In the genomic region with DNA sequence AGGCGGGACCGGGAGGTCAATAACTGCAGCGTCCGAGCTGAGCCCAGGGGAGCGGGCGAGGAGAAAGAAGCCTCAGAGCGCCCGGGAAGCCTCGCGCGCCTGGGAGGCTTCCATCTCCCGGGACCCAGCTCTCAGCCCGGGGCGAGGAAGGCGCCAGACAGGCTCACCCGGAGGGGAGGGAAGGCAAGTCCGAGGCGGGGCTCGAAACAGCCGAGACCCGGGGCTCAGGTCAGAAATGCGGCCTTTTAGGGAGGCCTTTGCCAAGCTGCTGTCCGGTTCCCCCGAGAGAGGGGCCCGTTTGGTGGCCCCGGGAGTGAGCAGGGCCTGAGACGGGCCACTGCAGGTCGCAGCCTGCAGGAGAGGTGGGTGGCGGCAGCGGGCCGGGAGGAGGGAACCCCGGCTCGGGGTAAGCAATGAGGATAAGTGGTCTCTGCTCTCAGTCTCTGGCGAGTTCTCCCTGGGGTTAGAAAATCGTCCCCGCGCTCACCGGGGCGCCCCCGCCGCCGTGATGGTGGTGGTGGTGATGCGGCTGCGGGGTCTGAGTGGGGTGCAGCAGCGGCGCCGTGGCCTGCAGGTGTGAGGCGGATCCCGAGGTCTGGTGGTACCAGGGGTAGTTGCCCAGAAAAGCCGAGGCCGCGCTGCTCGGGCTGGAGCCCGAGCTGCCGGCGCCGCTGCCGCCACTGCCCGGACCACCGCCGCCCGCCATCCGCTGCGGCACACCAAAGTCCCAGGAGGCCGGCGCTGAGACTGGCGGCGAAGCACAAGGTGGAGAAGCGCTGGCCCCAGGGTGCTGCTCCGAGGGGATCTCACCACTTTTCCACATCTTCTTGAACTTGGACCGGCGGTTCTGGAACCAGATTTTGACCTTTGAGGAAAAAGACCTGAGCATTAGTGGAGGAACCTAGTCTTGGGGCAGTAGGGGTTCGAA, we compare ENCODE assay signal across 10 cellular contexts. TPM values are rescaled to one million over a fixed set of nuclear protein-coding genes. Genes with fewer than 3 reads are reported as not detected.
DNase-seq lines count a peak whose midpoint lies in the region; ATAC-seq and TF ChIP-seq lines count a peak whose summit lies in the region.
"Had no signal": no experiment of that assay in that cellular context is flagged by ENCODE, and none has a peak within 500 bp of the region (broad histone marks: within the 10 kb centered on the region; RNA-seq: fewer than 3 reads in every experiment).

No MANE protein-coding gene starts in this region.

- H3K9me3 ChIP-seq in neuron (ENCODE audit: low read length), result no peaks in the 10 kb centered on the region

- peak overlapping the region; percentile 91 for H3K4me3 Mint-ChIP-seq in chondrocyte (ENCODE audit: unreplicated experiment)

- H3K27me3 ChIP-seq in neuron (ENCODE audit: insufficient read depth, low read length), result peaks cover 70% of the 10 kb centered on the region

- no peak for TF ChIP-seq CTCF in chondrocyte (IDR thresholded peaks at IDR 0.05)

- H3K9me3 Mint-ChIP-seq in chondrocyte (ENCODE audit: low read depth), result no peaks in the 10 kb centered on the region

- DNase-seq in DMS53 (lab: John Stamatoyannopoulos, UW), result peak; percentile 61
- DNase-seq in DMS53 treated with DMSO at 0.1 percent for 48 hours (lab: John Stamatoyannopoulos, UW; ENCODE audit: unreplicated experiment), result no peak
- peak; percentile 76 for DNase-seq in HuH-7.5 (ENCODE audit: low spot score)
- DNase-seq in chondrocyte (ENCODE audit: low spot score), result no peak
- DNase-seq in cerebellar nuclear complex (lab: John Stamatoyannopoulos, UW), result no peak
- DNase-seq in NOMO-1 (lab: John Stamatoyannopoulos, UW; ENCODE audit: unreplicated experiment in 2 of 2), result no peak
- DNase-seq: NCI-H524 treated with DMSO at 0.1 percent for 48 hours had no signal

- H3K4me3 ChIP-seq in neuron (ENCODE audit: low read length), result peak overlapping the region; percentile 3

- H3K4me1 ChIP-seq in neuron (ENCODE audit: insufficient read depth, low read length), result peaks cover 61% of the 10 kb centered on the region

- peak overlapping the region; percentile 94 for H3K27ac Mint-ChIP-seq in chondrocyte (ENCODE audit: unreplicated experiment)

- H3K4me1 Mint-ChIP-seq in chondrocyte (ENCODE audit: low read depth), result peaks cover 62% of the 10 kb centered on the region

- H3K36me3 Mint-ChIP-seq in chondrocyte (ENCODE audit: low read depth), result peaks cover 7% of the 10 kb centered on the region

- no peaks in the 10 kb centered on the region for H3K36me3 ChIP-seq in neuron (ENCODE audit: insufficient read depth, low read length)

- no peak overlapping the region for H2AFZ ChIP-seq in neuron (ENCODE audit: low read depth, low read length)
- H2AFZ ChIP-seq: parathyroid adenoma had no signal

- no peak for ATAC-seq in GM19463 (IDR thresholded peaks at IDR 0.05; ENCODE audit: unreplicated experiment)

- H3K27me3 Mint-ChIP-seq in chondrocyte (ENCODE audit: low read depth), result no peaks in the 10 kb centered on the region

RNA-seq across cellular contexts. Expression of a gene that starts 2.4 kb away (rescaled TPM):
- 5.2 to 29.1 TPM (median 5.7 TPM) in 3 replicates for total RNA-seq in chondrocyte

RNA-seq across cellular contexts. Expression of a gene that starts 15.0 kb away (rescaled TPM):
- total RNA-seq in chondrocyte, result 6.7 to 34.2 TPM (median 7.1 TPM) in 3 replicates

Comparison
In these comparisons a context has a peak if more than half of its experiments do, and no peak if none do; other contexts are left out.
1. DNase-seq: peak in DMS53 (single experiment) and HuH-7.5 (single experiment); none in DMS53 treated with DMSO at 0.1 percent for 48 hours (single experiment), chondrocyte (single experiment), cerebellar nuclear complex (0 of 2) and NOMO-1 (0 of 2).